In the genomic region with DNA sequence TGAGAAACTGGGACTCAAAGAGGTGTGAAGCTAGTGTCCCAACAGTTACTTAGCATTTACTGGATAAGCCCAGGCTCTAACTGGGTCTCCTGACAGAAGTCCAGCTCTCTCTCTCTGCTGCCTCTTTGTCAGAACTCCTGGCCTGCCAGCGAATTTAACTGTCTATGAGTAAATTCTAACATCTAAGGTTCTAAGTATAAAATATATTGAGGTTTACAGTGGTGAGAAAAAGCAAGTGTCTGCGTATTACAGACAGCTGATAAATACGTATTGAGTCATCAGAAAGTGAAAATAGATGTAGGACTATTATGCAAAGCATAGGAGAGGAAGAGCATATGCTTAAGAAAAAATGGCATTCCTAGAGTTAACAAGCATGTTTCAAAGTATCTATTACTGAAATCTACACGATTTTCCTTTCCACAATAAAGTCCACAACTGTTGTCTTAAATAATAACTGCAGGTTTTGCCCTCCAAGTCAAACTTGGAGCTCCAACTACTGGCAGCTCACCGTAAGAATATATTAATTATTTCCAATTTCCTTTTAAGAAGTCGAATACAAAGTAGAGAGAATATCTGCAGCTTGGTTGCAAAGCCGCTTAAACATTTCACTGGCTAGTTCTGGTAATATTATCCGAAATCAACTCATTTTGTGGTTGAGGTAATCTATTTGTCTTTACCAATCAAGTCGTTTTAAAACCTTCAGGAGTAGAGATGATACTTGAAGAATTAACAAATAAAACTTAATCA, we compare ENCODE assay signal across 8 cellular contexts. TPM values are rescaled to one million over a fixed set of nuclear protein-coding genes. Genes with fewer than 3 reads are reported as not detected.
DNase-seq lines count a peak whose midpoint lies in the region; ATAC-seq and TF ChIP-seq lines count a peak whose summit lies in the region.

No MANE protein-coding gene starts in this region.

- H3K4me1 Mint-ChIP-seq in chondrocyte (ENCODE audit: low read depth), result peaks cover 48% of the 10 kb centered on the region
- peaks cover 32 to 34% of the 10 kb centered on the region in 2 donors for H3K4me1 Mint-ChIP-seq in natural killer cell treated with Interleukin-12 subunit alpha and Interleukin-12 subunit beta and Interleukin-15 and Interleukin-18, amount 100 ng/mL, for 72 hours (ENCODE audit: low read depth in 2 of 2)

- POLR2A ChIA-PET in OCI-LY7 (lab: Charles Lee), result interaction anchor here (0.6 to 2.6 kb wide), 36 partner anchors 8 to 637 kb away, joined by 3 to 12 read pairs (median 4); partner anchors contain the start of gene RGS13

- ATAC-seq in GM18498 (IDR thresholded peaks at IDR 0.05; ENCODE audit: unreplicated experiment), result peak; percentile 38
- ATAC-seq in HG02870 (IDR thresholded peaks at IDR 0.05; ENCODE audit: unreplicated experiment), result peak; percentile 42
- peak; percentile 41 to 50 for ATAC-seq in natural killer cell treated with Interleukin-12 subunit alpha and Interleukin-12 subunit beta and Interleukin-15 and Interleukin-18, amount 100 ng/mL, for 72 hours

- no peaks in the 10 kb centered on the region for H3K9me2 ChIP-seq in OCI-LY7 (ENCODE audit: insufficient read depth, low read length)

- H3K27me3 Mint-ChIP-seq in chondrocyte (ENCODE audit: low read depth), result no peaks in the 10 kb centered on the region
- peaks cover 0 to 2% of the 10 kb centered on the region in 2 donors for H3K27me3 Mint-ChIP-seq in natural killer cell treated with Interleukin-12 subunit alpha and Interleukin-12 subunit beta and Interleukin-15 and Interleukin-18, amount 100 ng/mL, for 72 hours

- peak overlapping the region; percentile 90 for H3K27ac Mint-ChIP-seq in chondrocyte (ENCODE audit: unreplicated experiment)
- peak overlapping the region; percentile 72 to 86 for H3K27ac Mint-ChIP-seq in natural killer cell treated with Interleukin-12 subunit alpha and Interleukin-12 subunit beta and Interleukin-15 and Interleukin-18, amount 100 ng/mL, for 72 hours

- peak overlapping the region; percentile 97 for H2AFZ ChIP-seq in OCI-LY7 (ENCODE audit: low read length)

- H3K4me3 Mint-ChIP-seq in chondrocyte (ENCODE audit: unreplicated experiment), result peak overlapping the region; percentile 83
- peak overlapping the region; percentile 96 for H3K4me3 Mint-ChIP-seq in natural killer cell treated with Interleukin-12 subunit alpha and Interleukin-12 subunit beta and Interleukin-15 and Interleukin-18, amount 100 ng/mL, for 72 hours

- H3K79me2 ChIP-seq in OCI-LY7 (ENCODE audit: insufficient read depth, low read depth, low read length), result peaks cover 9% of the 10 kb centered on the region; the same call in 1 of the 2 replicates

- peak; percentile 84 for TF ChIP-seq CTCF in OCI-LY7 (conservative IDR thresholded peaks at IDR 0.05; ENCODE audit: low read length)
- peak; percentile 59 for TF ChIP-seq CTCF in chondrocyte (IDR thresholded peaks at IDR 0.05)

- H3K4me2 ChIP-seq in OCI-LY7 (ENCODE audit: low read length), result peak overlapping the region; percentile 96

- no peaks in the 10 kb centered on the region for H4K20me1 ChIP-seq in OCI-LY7 (ENCODE audit: insufficient read depth, low read length)

- peak overlapping the region; percentile 81 for H3K4me3 ChIP-seq in OCI-LY7 (ENCODE audit: low read depth, low read length, poor library complexity, severe bottlenecking)

- no peaks in the 10 kb centered on the region for H3K9me3 Mint-ChIP-seq in chondrocyte (ENCODE audit: low read depth)
- H3K9me3 Mint-ChIP-seq in natural killer cell treated with Interleukin-12 subunit alpha and Interleukin-12 subunit beta and Interleukin-15 and Interleukin-18, amount 100 ng/mL, for 72 hours, result no peaks in the 10 kb centered on the region

- peaks cover 17% of the 10 kb centered on the region for H3K36me3 ChIP-seq in OCI-LY7 (ENCODE audit: insufficient read depth, low read length)

- peak overlapping the region; percentile 56 for H3K27ac ChIP-seq in OCI-LY7 (ENCODE audit: low read depth, low read length, poor library complexity, severe bottlenecking)

- H3K4me1 ChIP-seq in OCI-LY7 (ENCODE audit: insufficient read depth, low read length, poor library complexity, severe bottlenecking), result peaks cover 36% of the 10 kb centered on the region

- BruUV-seq in OCI-LY7 (replicated peaks; lab: Mats Ljungman, UMichigan), result no TSS peak

- intact Hi-C loops in OCI-LY7 (cut with micrococcal nuclease; ENCODE audit: unreplicated experiment), result loop anchor here (5.0 kb wide), 2 partner anchors 210 to 1480 kb away; no protein-coding TSS in a partner anchor

- H3K9me3 ChIP-seq in OCI-LY7 (ENCODE audit: low read length), result no peaks in the 10 kb centered on the region

- CTCF ChIA-PET in OCI-LY7 (lab: Charles Lee; ENCODE audit: unreplicated experiment), result interaction anchor here (0.6 to 1.5 kb wide), 4 partner anchors 191 to 333 kb away, joined by 3 to 4 read pairs (median 3); no protein-coding TSS in a partner anchor

- peaks cover 13% of the 10 kb centered on the region for H3K36me3 Mint-ChIP-seq in chondrocyte (ENCODE audit: low read depth)
- H3K36me3 Mint-ChIP-seq in natural killer cell treated with Interleukin-12 subunit alpha and Interleukin-12 subunit beta and Interleukin-15 and Interleukin-18, amount 100 ng/mL, for 72 hours, result peaks cover 5% of the 10 kb centered on the region

- peak; percentile 9 for DNase-seq in AG08396 (ENCODE audit: low spot score)
- peak; percentile 49 for DNase-seq in OCI-LY7 (ENCODE audit: low spot score)
- DNase-seq in chondrocyte (ENCODE audit: low spot score), result no peak
- DNase-seq in natural killer cell treated with Interleukin-12 subunit alpha and Interleukin-12 subunit beta and Interleukin-15 and Interleukin-18, amount 100 ng/mL, for 72 hours (ENCODE audit: low spot score), result no peak
- DNase-seq in NCI-H128 (lab: John Stamatoyannopoulos, UW; ENCODE audit: unreplicated experiment), result no peak
- no peak for DNase-seq in mesenteric fat pad (ENCODE audit: low spot score)

RNA-seq across cellular contexts. Expression of gene RGS2, which starts 1.4 kb away (rescaled TPM):
- 26.5 and 27.6 TPM in 2 replicates for total RNA-seq in OCI-LY7 (2014; rRNA removed; shearing (Covaris generic))
- total RNA-seq in OCI-LY7 (2022), result 12.5 and 13.6 TPM in 2 replicates
- total RNA-seq in chondrocyte, result 22.0 to 42.9 TPM (median 22.8 TPM) in 3 replicates
- total RNA-seq in natural killer cell treated with Interleukin-12 subunit alpha and Interleukin-12 subunit beta and Interleukin-15 and Interleukin-18, amount 100 ng/mL, for 72 hours, result 10 to 100 TPM in 1 of 2 donors, 1 to 10 TPM in 1; 9.6 to 16.5 TPM
- total RNA-seq in mesenteric fat pad, result 163 TPM

Comparison
In these comparisons a context has a peak if more than half of its experiments do, and no peak if none do; other contexts are left out.
1. DNase-seq: peak in AG08396 (single experiment) and OCI-LY7 (single experiment); none in chondrocyte (single experiment), natural killer cell treated with Interleukin-12 subunit alpha and Interleukin-12 subunit beta and Interleukin-15 and Interleukin-18, amount 100 ng/mL, for 72 hours (single experiment), NCI-H128 (single experiment) and mesenteric fat pad (single experiment).
2. Peak in every context shown above with its lines, with median percentiles within 50 percentile points of each other: ATAC-seq.